Comparison of ENCODE assay signal across 30 cellular contexts in the genomic region with DNA sequence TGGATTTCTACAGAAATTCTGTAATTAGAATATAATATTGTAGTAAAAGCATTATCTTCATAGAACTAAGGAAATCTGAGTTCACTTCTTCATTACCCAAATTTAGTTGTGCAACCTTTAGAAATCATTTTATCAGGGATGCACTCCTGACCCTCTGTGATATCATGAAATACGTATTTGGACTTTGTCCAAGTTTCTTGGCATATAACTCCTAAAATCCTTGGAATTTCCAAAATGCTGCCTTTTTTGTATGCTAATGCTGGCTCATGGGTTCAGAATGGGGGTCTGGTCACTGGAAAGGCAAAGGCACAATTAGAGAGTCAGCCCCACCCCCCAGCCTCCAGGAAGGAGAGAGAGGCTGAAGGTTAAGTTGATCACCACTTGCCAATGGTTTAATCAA.
"Had no signal": no experiment of that assay in that cellular context is flagged by ENCODE, and none has a peak within 500 bp of the region (broad histone marks: within the 10 kb centered on the region; RNA-seq: fewer than 3 reads in every experiment).

No MANE protein-coding gene starts in this region.

- H3K27me3 Mint-ChIP-seq: naive B cell; stimulated activated naive B cell treated with anti-CD40 and anti-IgM and Interleukin-4, amounts not matched to agents 10 μg/mL and 1 μg/mL and 100 μg/mL, for 72 hours had no signal

- H3K4me3 Mint-ChIP-seq: immature natural killer cell; mesothelial cell of epicardium; naive B cell; natural killer cell; nephron progenitor cell; neural progenitor cell; stimulated activated naive B cell treated with anti-CD40 and anti-IgM and Interleukin-4, amounts not matched to agents 10 μg/mL and 1 μg/mL and 100 μg/mL, for 72 hours had no signal

- H3K36me3 Mint-ChIP-seq: immature natural killer cell; naive B cell; natural killer cell; neural progenitor cell; stimulated activated naive B cell treated with anti-CD40 and anti-IgM and Interleukin-4, amounts not matched to agents 10 μg/mL and 1 μg/mL and 100 μg/mL, for 72 hours had no signal

- H3K9me3 Mint-ChIP-seq: nephron progenitor cell, neural progenitor cell had no signal

- H2AFZ ChIP-seq: neural progenitor cell had no signal

- FAIRE-seq: islet of Langerhans had no signal

- H3K4me2 ChIP-seq: neural progenitor cell had no signal

- H3K4me1 Mint-ChIP-seq: immature natural killer cell; naive B cell; natural killer cell; neural progenitor cell; stimulated activated naive B cell treated with anti-CD40 and anti-IgM and Interleukin-4, amounts not matched to agents 10 μg/mL and 1 μg/mL and 100 μg/mL, for 72 hours had no signal

- H3K9me3 ChIP-seq: left ventricle myocardium inferior, neutrophil, ovary, right atrium auricular region, right lobe of liver, stomach, testis, thyroid gland, transverse colon, upper lobe of left lung, vagina had no signal

- H3K9ac ChIP-seq: neural progenitor cell had no signal

- DNase-seq: hypothalamus; immature natural killer cell; left ventricle myocardium inferior; mesendoderm; naive B cell; natural killer cell; nephron progenitor cell; occipital lobe; ovary; right lobe of liver; stimulated activated CD4-positive, alpha-beta T cell treated with anti-CD3 and anti-CD28 coated beads, Interleukin-12 subunit alpha, Interleukin-12 subunit beta, amount 100 ng/mL, for 4 hours; stimulated activated CD4-positive, alpha-beta T cell treated with anti-CD3 and anti-CD28 coated beads, Interleukin-15, amount 100 ng/mL, for 24 hours; stimulated activated CD4-positive, alpha-beta T cell treated with anti-CD3 and anti-CD28 coated beads, Interleukin-2, amount 100 ng/mL, for 24 hours; stimulated activated CD4-positive, alpha-beta T cell treated with anti-CD3 and anti-CD28 coated beads, Interleukin-4, amount 100 ng/mL, for 1 hour; stimulated activated naive B cell treated with anti-CD40 and anti-IgM and Interleukin-4, amounts not matched to agents 10 μg/mL and 1 μg/mL and 100 μg/mL, for 72 hours; stimulated activated naive CD8-positive, alpha-beta T cell treated with anti-CD3 and anti-CD28 coated beads, Interleukin-15, Interleukin-2, amounts not matched to agents 100 U/mL and 50 U/mL, for 24 hours; stomach; testis; thyroid gland; transverse colon; upper lobe of left lung had no signal

- H3K27ac Mint-ChIP-seq: immature natural killer cell; mesothelial cell of epicardium; naive B cell; natural killer cell; nephron progenitor cell; neural progenitor cell; progenitor cell of endocrine pancreas; stimulated activated naive B cell treated with anti-CD40 and anti-IgM and Interleukin-4, amounts not matched to agents 10 μg/mL and 1 μg/mL and 100 μg/mL, for 72 hours had no signal

- ATAC-seq: natural killer cell; right lobe of liver; stimulated activated naive B cell treated with anti-CD40 and anti-IgM and Interleukin-4, amounts not matched to agents 10 μg/mL and 1 μg/mL and 100 μg/mL, for 72 hours; stimulated activated naive CD8-positive, alpha-beta T cell treated with anti-CD3 and anti-CD28 coated beads, Interleukin-15, Interleukin-2, amounts not matched to agents 100 U/mL and 50 U/mL, for 24 hours had no signal

- H3K27me3 ChIP-seq: neural progenitor cell, neutrophil, ovary, right atrium auricular region, right lobe of liver, stomach, testis, thyroid gland, transverse colon, upper lobe of left lung, vagina had no signal

- H3K36me3 ChIP-seq: left ventricle myocardium inferior, neural progenitor cell, neutrophil, ovary, right atrium auricular region, right lobe of liver, stomach, thyroid gland, transverse colon, upper lobe of left lung had no signal

- H3K27ac ChIP-seq: left ventricle myocardium inferior, neural progenitor cell, neutrophil, ovary, right atrium auricular region, right lobe of liver, skin epidermis, stomach, testis, thyroid gland, transverse colon, upper lobe of left lung, vagina had no signal

- H3K4me1 ChIP-seq: neural progenitor cell, right lobe of liver, stomach, testis, thyroid gland, transverse colon, upper lobe of left lung had no signal

- H3K4me3 ChIP-seq: left ventricle myocardium inferior, lung, neural progenitor cell, ovary, right atrium auricular region, right lobe of liver, skin epidermis, stomach, testis, thyroid gland, transverse colon, upper lobe of left lung, vagina had no signal
